Comparison of ENCODE assay signal across 20 cellular contexts in the genomic region with DNA sequence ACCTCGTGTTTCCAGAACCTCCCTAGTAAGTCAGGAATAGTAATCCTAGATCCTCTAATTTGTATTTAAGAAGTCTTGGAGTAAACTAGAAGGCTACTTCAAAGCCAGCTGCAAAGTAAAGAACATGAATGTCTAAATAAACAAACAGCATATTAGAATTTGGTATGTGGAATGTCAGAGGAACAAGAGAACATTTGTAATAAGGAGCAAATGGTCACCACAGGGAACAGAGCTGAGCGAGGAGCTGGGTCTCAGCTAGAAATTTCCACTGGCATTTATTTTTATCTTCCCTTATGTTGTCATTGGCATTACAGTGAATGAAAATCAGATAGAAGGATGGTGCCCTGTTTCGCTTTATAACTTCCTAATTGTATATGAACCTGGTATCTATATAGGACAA. TPM values are rescaled to one million over a fixed set of nuclear protein-coding genes. Genes with fewer than 3 reads are reported as not detected.
DNase-seq lines count a peak whose midpoint lies in the region; ATAC-seq and TF ChIP-seq lines count a peak whose summit lies in the region.
"Had no signal": no experiment of that assay in that cellular context is flagged by ENCODE, and none has a peak within 500 bp of the region (broad histone marks: within the 10 kb centered on the region; RNA-seq: fewer than 3 reads in every experiment).

No MANE protein-coding gene starts in this region.

- no peaks in the 10 kb centered on the region for H3K36me3 Mint-ChIP-seq in GM23338 (ENCODE audit: low read depth)
- no peaks in the 10 kb centered on the region for H3K36me3 Mint-ChIP-seq in natural killer cell treated with Interleukin-12 subunit alpha and Interleukin-12 subunit beta and Interleukin-15 and Interleukin-18, amount 100 ng/mL, for 72 hours
- no peaks in the 10 kb centered on the region for H3K36me3 Mint-ChIP-seq in activated T-helper 2 cell treated with anti-CD3 and anti-CD28 coated beads, Interferon-gamma antibody, Interleukin-2, Interleukin-4, amounts not matched to agents 10 μg/mL and 5 μg/mL and 100 μg/mL, durations not matched to agents 14 hours and 24 hours and 36 hours (ENCODE audit: low read depth)

- H2AFZ ChIP-seq in GM23338 (no peak overlapping the region), mesenchymal stem cell (ENCODE audit: low read depth, low read length) (no peak overlapping the region)

- H3K4me3 ChIP-seq in GM23338 = no peak overlapping the region
- no peak overlapping the region for H3K4me3 ChIP-seq in choroid plexus epithelial cell (ENCODE audit: low read depth, low read length)
- H3K4me3 ChIP-seq in mesenchymal stem cell (ENCODE audit: insufficient read depth in 1 of 2, low read depth in 1 of 2, low read length in 2 of 2) = no peak overlapping the region
- H3K4me3 ChIP-seq: body of pancreas, transverse colon had no signal

- no peak overlapping the region for H3K27ac Mint-ChIP-seq in GM23338
- H3K27ac Mint-ChIP-seq in natural killer cell treated with Interleukin-12 subunit alpha and Interleukin-12 subunit beta and Interleukin-15 and Interleukin-18, amount 100 ng/mL, for 72 hours = no peak overlapping the region
- H3K27ac Mint-ChIP-seq in activated T-helper 2 cell treated with anti-CD3 and anti-CD28 coated beads, Interferon-gamma antibody, Interleukin-2, Interleukin-4, amounts not matched to agents 10 μg/mL and 5 μg/mL and 100 μg/mL, durations not matched to agents 14 hours and 24 hours and 36 hours = no peak overlapping the region

- no peak overlapping the region for H2BK5ac ChIP-seq in mesenchymal stem cell (ENCODE audit: low read depth, low read length, poor library complexity, severe bottlenecking)

- no peak overlapping the region for H4K91ac ChIP-seq in mesenchymal stem cell (ENCODE audit: low read length)

- H4K8ac ChIP-seq in mesenchymal stem cell (ENCODE audit: low read length) = no peak overlapping the region

- no peak overlapping the region for H2AK5ac ChIP-seq in mesenchymal stem cell (ENCODE audit: low read length, severe bottlenecking)

- H3K9ac ChIP-seq in mesenchymal stem cell (ENCODE audit: low read length) = no peak overlapping the region

- peaks cover 23% of the 10 kb centered on the region for H3K4me1 ChIP-seq in GM23338 (ENCODE audit: insufficient read depth)
- H3K4me1 ChIP-seq in mesenchymal stem cell (ENCODE audit: control insufficient read depth, insufficient read depth, low read depth, low read length) = no peaks in the 10 kb centered on the region
- H3K4me1 ChIP-seq: body of pancreas, transverse colon had no signal

- H2BK120ac ChIP-seq in mesenchymal stem cell (ENCODE audit: low read depth, low read length) = no peak overlapping the region

- H3K4me2 ChIP-seq in GM23338 = no peak overlapping the region
- H3K4me2 ChIP-seq in mesenchymal stem cell (ENCODE audit: low read length, poor library complexity, severe bottlenecking) = no peak overlapping the region

- H3K36me3 ChIP-seq in GM23338 (ENCODE audit: insufficient read depth) (no peaks in the 10 kb centered on the region), mesenchymal stem cell (ENCODE audit: control insufficient read depth in 1 of 2, insufficient read depth in 2 of 2, low read depth in 1 of 2, low read length in 2 of 2) (peaks cover 9 to 95% of the 10 kb centered on the region in 2 experiments)
- H3K36me3 ChIP-seq: transverse colon had no signal

- H3K79me1 ChIP-seq in mesenchymal stem cell (replicated peaks; ENCODE audit: low read length, poor library complexity, severe bottlenecking) = peaks cover 20% of the 10 kb centered on the region

- no peaks in the 10 kb centered on the region for H4K20me1 ChIP-seq in GM23338 (replicated peaks; ENCODE audit: insufficient read depth)

- no peak overlapping the region for H3K18ac ChIP-seq in mesenchymal stem cell (ENCODE audit: low read depth in 1 of 2, low read length in 2 of 2)

- H3K27me3 ChIP-seq in GM23338 (ENCODE audit: insufficient read depth) (no peaks in the 10 kb centered on the region), mesenchymal stem cell (ENCODE audit: control insufficient read depth in 1 of 2, insufficient read depth in 1 of 2, low read length in 2 of 2) (no peaks in the 10 kb centered on the region)
- H3K27me3 ChIP-seq: body of pancreas, transverse colon had no signal

- no peaks in the 10 kb centered on the region for H3K9me3 ChIP-seq in mesenchymal stem cell (ENCODE audit: control insufficient read depth, low read length)
- H3K9me3 ChIP-seq: body of pancreas, transverse colon had no signal

- TF ChIP-seq CTCF in GM23338 (conservative IDR thresholded peaks at IDR 0.05; ENCODE audit: low read depth in 2 of 2) = no peak
- TF ChIP-seq CTCF in choroid plexus epithelial cell (conservative IDR thresholded peaks at IDR 0.05; ENCODE audit: low read depth, low read length) = no peak

- no peak overlapping the region for H3K4ac ChIP-seq in mesenchymal stem cell (ENCODE audit: low read depth in 1 of 2, low read length in 2 of 2)

- H3K4me3 Mint-ChIP-seq in GM23338 = no peak overlapping the region
- no peak overlapping the region for H3K4me3 Mint-ChIP-seq in natural killer cell treated with Interleukin-12 subunit alpha and Interleukin-12 subunit beta and Interleukin-15 and Interleukin-18, amount 100 ng/mL, for 72 hours
- no peak overlapping the region for H3K4me3 Mint-ChIP-seq in activated T-helper 2 cell treated with anti-CD3 and anti-CD28 coated beads, Interferon-gamma antibody, Interleukin-2, Interleukin-4, amounts not matched to agents 10 μg/mL and 5 μg/mL and 100 μg/mL, durations not matched to agents 14 hours and 24 hours and 36 hours (ENCODE audit: low read depth)

- ATAC-seq in GM23338 = no peak
- ATAC-seq in sciatic nerve = peak; percentile 66
- ATAC-seq in natural killer cell treated with Interleukin-12 subunit alpha and Interleukin-12 subunit beta and Interleukin-15 and Interleukin-18, amount 100 ng/mL, for 72 hours = no peak
- ATAC-seq: body of pancreas, left colon had no signal

- no peaks in the 10 kb centered on the region for H3K9me2 ChIP-seq in GM23338 (ENCODE audit: insufficient read depth)

- H3K79me2 ChIP-seq in GM23338 (replicated peaks; ENCODE audit: insufficient read depth) = no peaks in the 10 kb centered on the region

- H3K23ac ChIP-seq in mesenchymal stem cell (ENCODE audit: low read length in 2 of 2) = no peak overlapping the region

- no peaks in the 10 kb centered on the region for H3K27me3 Mint-ChIP-seq in GM23338 (ENCODE audit: insufficient read depth, low read depth, poor library complexity)
- H3K27me3 Mint-ChIP-seq in natural killer cell treated with Interleukin-12 subunit alpha and Interleukin-12 subunit beta and Interleukin-15 and Interleukin-18, amount 100 ng/mL, for 72 hours = peaks cover 11 to 12% of the 10 kb centered on the region in 2 donors
- peaks cover 2% of the 10 kb centered on the region for H3K27me3 Mint-ChIP-seq in activated T-helper 2 cell treated with anti-CD3 and anti-CD28 coated beads, Interferon-gamma antibody, Interleukin-2, Interleukin-4, amounts not matched to agents 10 μg/mL and 5 μg/mL and 100 μg/mL, durations not matched to agents 14 hours and 24 hours and 36 hours (ENCODE audit: low read depth)

- H3K27ac ChIP-seq in GM23338 (ENCODE audit: low read depth) = no peak overlapping the region
- no peak overlapping the region for H3K27ac ChIP-seq in mesenchymal stem cell (ENCODE audit: low read length, poor library complexity, severe bottlenecking)
- H3K27ac ChIP-seq: body of pancreas, transverse colon had no signal

- in situ Hi-C loops in SK-MEL-5 (cut with HindIII; ENCODE audit: low pct_unique_long_range_greater_than_20kb, low sequenced_read_pairs) = no loop called here

- H3K9me3 Mint-ChIP-seq in GM23338 = no peaks in the 10 kb centered on the region
- no peaks in the 10 kb centered on the region for H3K9me3 Mint-ChIP-seq in natural killer cell treated with Interleukin-12 subunit alpha and Interleukin-12 subunit beta and Interleukin-15 and Interleukin-18, amount 100 ng/mL, for 72 hours
- no peaks in the 10 kb centered on the region for H3K9me3 Mint-ChIP-seq in activated T-helper 2 cell treated with anti-CD3 and anti-CD28 coated beads, Interferon-gamma antibody, Interleukin-2, Interleukin-4, amounts not matched to agents 10 μg/mL and 5 μg/mL and 100 μg/mL, durations not matched to agents 14 hours and 24 hours and 36 hours

- WGBS in mesenchymal stem cell = 40% methylated on average over 1 of the region's 3 CpGs

- H3K4me1 Mint-ChIP-seq in GM23338 = peaks cover 15% of the 10 kb centered on the region
- no peaks in the 10 kb centered on the region for H3K4me1 Mint-ChIP-seq in natural killer cell treated with Interleukin-12 subunit alpha and Interleukin-12 subunit beta and Interleukin-15 and Interleukin-18, amount 100 ng/mL, for 72 hours (ENCODE audit: low read depth in 2 of 2)
- H3K4me1 Mint-ChIP-seq in activated T-helper 2 cell treated with anti-CD3 and anti-CD28 coated beads, Interferon-gamma antibody, Interleukin-2, Interleukin-4, amounts not matched to agents 10 μg/mL and 5 μg/mL and 100 μg/mL, durations not matched to agents 14 hours and 24 hours and 36 hours (ENCODE audit: low read depth) = no peaks in the 10 kb centered on the region

- peak; percentile 19 for DNase-seq in GM23338 (ENCODE audit: low spot score)
- DNase-seq in SK-MEL-5 (ENCODE audit: low read depth, low spot score) = peak; percentile 61
- peak; percentile 84 for DNase-seq in choroid plexus epithelial cell (ENCODE audit: low read depth)
- no peak for DNase-seq in sciatic nerve (ENCODE audit: low spot score)
- no peak for DNase-seq in mesenchymal stem cell
- DNase-seq in natural killer cell treated with Interleukin-12 subunit alpha and Interleukin-12 subunit beta and Interleukin-15 and Interleukin-18, amount 100 ng/mL, for 72 hours (ENCODE audit: low spot score) = no peak
- DNase-seq in OCI-M2 (lab: John Stamatoyannopoulos, UW; ENCODE audit: unreplicated experiment) = no peak
- no peak for DNase-seq in activated T-helper 2 cell treated with anti-CD3 and anti-CD28 coated beads, Interferon-gamma antibody, Interleukin-2, Interleukin-4, amounts not matched to agents 10 μg/mL and 5 μg/mL and 100 μg/mL, durations not matched to agents 14 hours and 24 hours and 36 hours (ENCODE audit: low spot score)
- DNase-seq: ACHN; activated CD4-positive, alpha-beta T cell treated with anti-CD3 and anti-CD28 coated beads, Interleukin-2, amount 50 U/mL, for 48 hours; activated T-cell treated with anti-CD3 and anti-CD28 coated beads, Interleukin-2, amount 50 U/mL, for 48 hours; body of pancreas; DMS153; hypothalamus; left colon; mammary epithelial cell; NCI-H146; RPMI8226; stimulated activated CD4-positive, alpha-beta T cell treated with anti-CD3 and anti-CD28 coated beads, Interleukin-4, amount 100 ng/mL, for 4 hours; transverse colon had no signal

- no peaks in the 10 kb centered on the region for H3F3A ChIP-seq in GM23338 (replicated peaks; ENCODE audit: low read depth)

- no peak overlapping the region for H2BK15ac ChIP-seq in mesenchymal stem cell (ENCODE audit: low read depth, poor library complexity, severe bottlenecking)

- H2BK12ac ChIP-seq in mesenchymal stem cell (ENCODE audit: low read length in 2 of 2) = no peak overlapping the region

- intact Hi-C loops in sciatic nerve (cut with DNase I) = no loop called here
- intact Hi-C loops in activated T-helper 2 cell treated with anti-CD3 and anti-CD28 coated beads, Interferon-gamma antibody, Interleukin-2, Interleukin-4, amounts not matched to agents 10 μg/mL and 5 μg/mL and 100 μg/mL, durations not matched to agents 14 hours and 24 hours and 36 hours (cut with micrococcal nuclease) = no loop called here

- H3K14ac ChIP-seq in mesenchymal stem cell (ENCODE audit: low read length in 2 of 2) = no peak overlapping the region

RNA-seq across cellular contexts. Expression of gene FRMD6, which starts 50.2 kb away (rescaled TPM):
- total RNA-seq in GM23338 (2014; rRNA removed; shearing (Covaris generic)) = 15.9 and 18.7 TPM in 2 replicates
- polyA plus RNA-seq in GM23338 (2016; fragmentation: Nextera tagmentation; extraction: Ambion mirVana) = 5.4 and 5.7 TPM in 2 replicates
- 45.5 and 46.0 TPM in 2 replicates for total RNA-seq in SK-MEL-5 (2014; rRNA removed; shearing (Covaris generic))
- polyA plus RNA-seq in SK-MEL-5 (2015; cell fraction: cytosol; rRNA removed) = 48.8 and 82.1 TPM in 2 replicates
- polyA plus RNA-seq in SK-MEL-5 (2015; cell fraction: nucleus; rRNA removed) = 62.1 and 88.2 TPM in 2 replicates
- total RNA-seq in sciatic nerve = 52.0 TPM
- 92.4 TPM for polyA plus RNA-seq in mesenchymal stem cell (2013, experiment 1 of 2)
- polyA plus RNA-seq in mesenchymal stem cell (2013, experiment 2 of 2) = 92.2 TPM
- 1 to 10 TPM; 2.5 to 3.0 TPM for total RNA-seq in natural killer cell treated with Interleukin-12 subunit alpha and Interleukin-12 subunit beta and Interleukin-15 and Interleukin-18, amount 100 ng/mL, for 72 hours
- 11.6 and 17.8 TPM in 2 replicates for total RNA-seq in activated T-helper 2 cell treated with anti-CD3 and anti-CD28 coated beads, Interferon-gamma antibody, Interleukin-2, Interleukin-4, amounts not matched to agents 10 μg/mL and 5 μg/mL and 100 μg/mL, durations not matched to agents 14 hours and 24 hours and 36 hours

Comparison
In these comparisons a context has a peak if more than half of its experiments do, and no peak if none do; other contexts are left out.
1. DNase-seq: peak in GM23338 (single experiment), SK-MEL-5 (single experiment) and choroid plexus epithelial cell (single experiment); none in sciatic nerve (single experiment), mesenchymal stem cell (single experiment), natural killer cell treated with Interleukin-12 subunit alpha and Interleukin-12 subunit beta and Interleukin-15 and Interleukin-18, amount 100 ng/mL, for 72 hours (single experiment), OCI-M2 (single experiment) and activated T-helper 2 cell treated with anti-CD3 and anti-CD28 coated beads, Interferon-gamma antibody, Interleukin-2, Interleukin-4, amounts not matched to agents 10 μg/mL and 5 μg/mL and 100 μg/mL, durations not matched to agents 14 hours and 24 hours and 36 hours (single experiment).